In the genomic region with DNA sequence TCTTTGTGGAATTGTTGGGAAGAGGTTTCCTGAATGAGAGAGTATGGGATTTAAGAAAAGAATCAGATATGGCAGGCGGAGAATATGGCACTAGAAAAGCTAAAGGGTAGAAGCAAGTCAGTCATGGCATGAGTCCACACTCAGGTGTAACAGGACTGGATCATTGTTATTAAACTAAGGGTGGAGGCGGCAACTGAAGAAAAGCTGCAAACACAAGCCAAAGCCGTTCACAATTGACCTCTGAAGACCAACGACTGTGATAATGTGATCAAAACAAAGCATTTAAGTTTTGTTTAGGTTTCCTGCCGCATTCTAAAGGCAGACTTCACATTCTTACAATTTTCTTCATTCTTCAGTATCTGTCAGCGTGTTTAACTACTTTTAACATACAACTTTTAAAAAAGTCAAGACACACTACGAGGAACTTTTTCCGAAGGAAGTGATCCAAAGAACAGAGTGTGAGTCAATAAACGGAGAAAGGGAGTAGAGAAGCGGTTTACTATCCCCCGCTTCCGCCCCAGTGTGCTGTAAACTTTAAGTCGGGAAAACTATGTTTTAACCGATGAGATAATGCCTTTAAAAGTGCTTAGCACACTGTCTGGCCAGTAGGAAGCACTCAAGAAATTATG, we compare ENCODE assay signal across 8 cellular contexts. TPM values are rescaled to one million over a fixed set of nuclear protein-coding genes. Genes with fewer than 3 reads are reported as not detected.
A peak's percentile ranks its signal among the peaks of the same experiment; 100 is the strongest.
DNase-seq lines count a peak whose midpoint lies in the region; ATAC-seq, FAIRE-seq and TF ChIP-seq lines count a peak whose summit lies in the region.

No MANE protein-coding gene starts in this region.

- POLR2A ChIA-PET in activated CD8-positive, alpha-beta T cell treated with anti-CD3 and anti-CD28 coated beads, Interleukin-2, amount 10 ng/mL, durations not matched to agents 7 days and 5 days (lab: Charles Lee) = interaction anchor here (1.0 to 1.6 kb wide), 3 partner anchors 8 to 426 kb away, joined by 3 to 5 read pairs (median 4); a partner anchor contains a TSS

- H3K4me3 ChIP-seq in osteoblast (ENCODE audit: insufficient read depth, low read length) = peak overlapping the region; percentile 75

- peaks cover 38% of the 10 kb centered on the region for H3K4me1 Mint-ChIP-seq in activated CD8-positive, alpha-beta T cell treated with anti-CD3 and anti-CD28 coated beads, Interleukin-2, amount 10 ng/mL, durations not matched to agents 7 days and 5 days (ENCODE audit: low read depth)

- H3K36me3 ChIP-seq in osteoblast (ENCODE audit: insufficient read depth, low read length) = no peaks in the 10 kb centered on the region

- H2AFZ ChIP-seq in osteoblast (ENCODE audit: low read length) = peak overlapping the region; percentile 84

- peaks cover 49% of the 10 kb centered on the region for H3K79me2 ChIP-seq in osteoblast (ENCODE audit: insufficient read depth, low read length)

- peak overlapping the region; percentile 97 for H3K4me2 ChIP-seq in osteoblast (ENCODE audit: insufficient read depth, low read length)

- H3K27ac Mint-ChIP-seq in activated CD8-positive, alpha-beta T cell treated with anti-CD3 and anti-CD28 coated beads, Interleukin-2, amount 10 ng/mL, durations not matched to agents 7 days and 5 days = peak overlapping the region; percentile 96

- H3K27me3 ChIP-seq in foreskin keratinocyte (no peaks in the 10 kb centered on the region), osteoblast (ENCODE audit: insufficient read depth, low read length) (no peaks in the 10 kb centered on the region)

- no peak for TF ChIP-seq EP300 in Ishikawa (IDR thresholded peaks at IDR 0.05; ENCODE audit: borderline replicate concordance)

- H3K9me3 Mint-ChIP-seq in activated CD8-positive, alpha-beta T cell treated with anti-CD3 and anti-CD28 coated beads, Interleukin-2, amount 10 ng/mL, durations not matched to agents 7 days and 5 days (ENCODE audit: insufficient read depth) = no peaks in the 10 kb centered on the region

- no peaks in the 10 kb centered on the region for H3K9me3 ChIP-seq in osteoblast (ENCODE audit: low read depth, low read length)

- peaks cover 12% of the 10 kb centered on the region for H3K36me3 Mint-ChIP-seq in activated CD8-positive, alpha-beta T cell treated with anti-CD3 and anti-CD28 coated beads, Interleukin-2, amount 10 ng/mL, durations not matched to agents 7 days and 5 days (ENCODE audit: low read depth)

- FAIRE-seq in GM12892 (lab: Jason Lieb, UNC) = no peak

- no peak for TF ChIP-seq POLR2A in GM12892 (IDR thresholded peaks at IDR 0.05; ENCODE audit: low read depth, low read length)

- ATAC-seq in activated CD8-positive, alpha-beta T cell treated with anti-CD3 and anti-CD28 coated beads, Interleukin-2, amount 10 ng/mL, durations not matched to agents 7 days and 5 days = peak; percentile 9
- ATAC-seq in foreskin keratinocyte = peak; percentile 17
- no peak for ATAC-seq in GM18909 (IDR thresholded peaks at IDR 0.05; ENCODE audit: poor library complexity, unreplicated experiment)

- peaks cover 31% of the 10 kb centered on the region for H4K20me1 ChIP-seq in osteoblast (ENCODE audit: insufficient read depth, low read length)

- CTCF ChIA-PET in activated CD8-positive, alpha-beta T cell treated with anti-CD3 and anti-CD28 coated beads, Interleukin-2, amount 10 ng/mL, durations not matched to agents 7 days and 5 days (lab: Charles Lee) = interaction anchor here (1.5 kb wide), 1 partner anchor 69 kb away, joined by 3 read pairs; no protein-coding TSS in a partner anchor

- no peak for TF ChIP-seq CTCF in foreskin keratinocyte (conservative IDR thresholded peaks at IDR 0.05)
- TF ChIP-seq CTCF in osteoblast (IDR thresholded peaks at IDR 0.05; ENCODE audit: extremely low read depth, low read depth, low read length) = no peak

- no peak for TF ChIP-seq RAD21 in Ishikawa (IDR thresholded peaks at IDR 0.05; ENCODE audit: low read depth)

- no peaks in the 10 kb centered on the region for H3K27me3 Mint-ChIP-seq in activated CD8-positive, alpha-beta T cell treated with anti-CD3 and anti-CD28 coated beads, Interleukin-2, amount 10 ng/mL, durations not matched to agents 7 days and 5 days (ENCODE audit: low read depth)

- H3K27ac ChIP-seq in foreskin keratinocyte (peak overlapping the region; percentile 91), osteoblast (ENCODE audit: low read depth, low read length) (peak overlapping the region; percentile 95)

- peaks cover 40% of the 10 kb centered on the region for H3K4me1 ChIP-seq in foreskin keratinocyte
- peaks cover 31% of the 10 kb centered on the region for H3K4me1 ChIP-seq in osteoblast (ENCODE audit: insufficient read depth, low read length)

- DNase-seq in stimulated activated CD4-positive, alpha-beta T cell treated with anti-CD3 and anti-CD28 coated beads, Interleukin-12 subunit alpha, Interleukin-12 subunit beta, amount 100 ng/mL, for 4 hours = peak; percentile 10
- no peak for DNase-seq in stimulated activated CD4-positive, alpha-beta T cell treated with anti-CD3 and anti-CD28 coated beads, Interleukin-2, amount 100 ng/mL, for 48 hours
- peak; percentile 43 for DNase-seq in activated CD8-positive, alpha-beta T cell treated with anti-CD3 and anti-CD28 coated beads, Interleukin-2, amount 10 ng/mL, durations not matched to agents 7 days and 5 days
- DNase-seq in foreskin keratinocyte = peak in 1 of 2 donors; percentile 78
- peak; percentile 85 for DNase-seq in osteoblast (ENCODE audit: insufficient read length, low spot score, missing footprints)
- no peak for DNase-seq in GM12892 (ENCODE audit: insufficient read length)

- H3K4me3 Mint-ChIP-seq in activated CD8-positive, alpha-beta T cell treated with anti-CD3 and anti-CD28 coated beads, Interleukin-2, amount 10 ng/mL, durations not matched to agents 7 days and 5 days = peak overlapping the region; percentile 96

TF ChIP-seq in Ishikawa, 13 proteins besides CTCF, POLR2A, EP300 and RAD21:
- no peak for TF ChIP-seq NFIC (IDR thresholded peaks at IDR 0.05)
- TF ChIP-seq CEBPB (IDR thresholded peaks at IDR 0.05) = no peak
- no peak for TF ChIP-seq EGR1 (IDR thresholded peaks at IDR 0.05)
- TF ChIP-seq ZBTB7A (IDR thresholded peaks at IDR 0.05; ENCODE audit: low read depth) = 0 out of 2 replicates have a peak, but pooled peaks have one; percentile 5
- 0 out of 2 replicates have a peak, but pooled peaks have one; percentile 11 for TF ChIP-seq TAF1 (IDR thresholded peaks at IDR 0.05; ENCODE audit: low read depth)
TF ChIP-seq in Ishikawa: peak in this region for 2.

RNA-seq across cellular contexts. Expression of a gene that starts 0.9 kb away (rescaled TPM):
- 10 to 100 TPM; 61.3 to 61.6 TPM for total RNA-seq in activated CD8-positive, alpha-beta T cell treated with anti-CD3 and anti-CD28 coated beads, Interleukin-2, amount 10 ng/mL, durations not matched to agents 7 days and 5 days
- total RNA-seq in foreskin keratinocyte (65.0 and 68.2 TPM in 2 replicates), osteoblast (64.1 and 77.2 TPM in 2 replicates)
- polyA plus RNA-seq in foreskin keratinocyte = 17.5 and 25.7 TPM in 2 replicates
- polyA plus RNA-seq in GM12892 (2012; ENCODE audit: missing spikeins) = 35.2 TPM

Comparison
In these comparisons a context has a peak if more than half of its experiments do, and no peak if none do; other contexts are left out.
1. DNase-seq: peak in stimulated activated CD4-positive, alpha-beta T cell treated with anti-CD3 and anti-CD28 coated beads, Interleukin-12 subunit alpha, Interleukin-12 subunit beta, amount 100 ng/mL, for 4 hours (single experiment), activated CD8-positive, alpha-beta T cell treated with anti-CD3 and anti-CD28 coated beads, Interleukin-2, amount 10 ng/mL, durations not matched to agents 7 days and 5 days (single experiment) and osteoblast (single experiment); none in stimulated activated CD4-positive, alpha-beta T cell treated with anti-CD3 and anti-CD28 coated beads, Interleukin-2, amount 100 ng/mL, for 48 hours (0 of 2) and GM12892 (single experiment).